ENCODE assay signal across 11 cellular contexts in the genomic region with DNA sequence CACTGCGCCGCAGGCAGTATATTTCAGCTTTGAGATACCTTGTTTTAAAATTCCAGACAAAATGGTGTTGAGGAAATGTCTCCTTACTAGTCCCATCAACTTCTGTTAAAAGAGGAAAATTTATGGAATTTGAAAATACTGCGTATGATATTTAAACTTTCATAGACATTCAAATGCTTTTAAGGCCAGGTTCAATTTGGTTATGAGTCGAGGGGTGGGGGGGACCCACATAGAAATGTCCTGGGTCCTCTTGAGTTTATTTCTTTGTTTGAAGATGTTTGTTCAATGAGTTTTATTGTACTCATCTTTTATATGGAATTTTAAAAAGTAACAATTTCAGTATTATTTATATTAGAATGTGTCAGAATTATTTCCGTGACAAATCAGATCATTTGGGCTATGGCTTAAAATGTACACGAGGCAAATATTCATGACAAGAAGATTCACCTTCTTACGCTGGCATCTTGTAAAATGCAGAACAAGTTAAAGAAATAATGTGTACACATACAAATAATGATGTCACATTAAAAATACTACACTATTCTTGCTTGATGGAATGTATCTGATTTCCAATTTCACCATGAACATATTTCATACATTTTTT. TPM values are rescaled to one million over a fixed set of nuclear protein-coding genes. Genes with fewer than 3 reads are reported as not detected.
DNase-seq lines count a peak whose midpoint lies in the region; ATAC-seq, FAIRE-seq and TF ChIP-seq lines count a peak whose summit lies in the region.
"Had no signal": no experiment of that assay in that cellular context is flagged by ENCODE, and none has a peak within 500 bp of the region (broad histone marks: within the 10 kb centered on the region; RNA-seq: fewer than 3 reads in every experiment).

No MANE protein-coding gene starts in this region.

- no peak for DNase-seq in CD4-positive, alpha-beta T cell
- DNase-seq in GM23338 (ENCODE audit: low spot score) (no peak), GM12878 (ENCODE audit: low read depth, low spot score) (no peak), neural crest cell (ENCODE audit: low read depth, low spot score) (no peak), WTC11 (ENCODE audit: low spot score) (no peak), HAP-1 (ENCODE audit: low spot score in 2 of 2) (no peak)
- DNase-seq: NCI-H1105, NCI-H82, thyroid gland had no signal

- H4K20me1 ChIP-seq in GM23338 (replicated peaks; ENCODE audit: insufficient read depth) (no peaks in the 10 kb centered on the region), GM12878 (ENCODE audit: control insufficient read depth, insufficient read depth) (no peaks in the 10 kb centered on the region)

- POLR2A ChIA-PET in CD4-positive, alpha-beta T cell (lab: Charles Lee) = interaction anchor here (0.6 to 32.3 kb wide), 10 partner anchors 10 to 101 kb away, joined by 3 to 2111 read pairs (median 82); no protein-coding TSS in a partner anchor
- POLR2A ChIA-PET in GM12878 (lab: Charles Lee) = interaction anchor here (1.1 to 12.6 kb wide), 8 partner anchors 7 to 45 kb away, joined by 3 to 165 read pairs (median 8); no protein-coding TSS in a partner anchor
- POLR2A ChIA-PET in WTC11 (lab: Charles Lee) = no interaction called here

- no peaks in the 10 kb centered on the region for H3K79me2 ChIP-seq in GM23338 (replicated peaks; ENCODE audit: insufficient read depth)
- H3K79me2 ChIP-seq in GM12878 (ENCODE audit: control insufficient read depth, insufficient read depth, low read length) = peaks cover 64% of the 10 kb centered on the region

- CTCF ChIA-PET in CD4-positive, alpha-beta T cell (lab: Charles Lee) = interaction anchor here (0.6 to 8.4 kb wide), 8 partner anchors 10 to 100 kb away, joined by 3 to 70 read pairs (median 6); no protein-coding TSS in a partner anchor
- CTCF ChIA-PET in GM12878 (lab: Yijun Ruan, JAX) = interaction anchor here (0.6 to 14.5 kb wide), 15 partner anchors 8 to 855 kb away, joined by 3 to 250 read pairs (median 3); no protein-coding TSS in a partner anchor
- CTCF ChIA-PET in WTC11 (lab: Charles Lee) = no interaction called here

- H3K4me1 ChIP-seq in GM23338 (ENCODE audit: insufficient read depth) (peaks cover 18% of the 10 kb centered on the region), GM12878 (ENCODE audit: control insufficient read depth, insufficient read depth, low read length) (peaks cover 10% of the 10 kb centered on the region), HAP-1 (no peaks in the 10 kb centered on the region)

- no TSS peak for BruUV-seq in GM12878 (replicated peaks; lab: Mats Ljungman, UMichigan)

- RAD21 ChIA-PET in GM12878 (lab: Charles Lee; ENCODE audit: unreplicated experiment) = interaction anchor here (0.7 to 13.0 kb wide), 12 partner anchors 12 to 112 kb away, joined by 3 to 293 read pairs (median 8); no protein-coding TSS in a partner anchor

- intact Hi-C loops in CD4-positive, alpha-beta T cell (cut with DNase I, micrococcal nuclease) = loop anchor here (2.0 kb wide), 8 partner anchors 15 to 157 kb away; no protein-coding TSS in a partner anchor
- intact Hi-C loops in GM12878 (cut with micrococcal nuclease; ENCODE audit: unreplicated experiment) = loop anchor here (1.0 to 5.0 kb wide), 5 partner anchors 35 to 163 kb away; no protein-coding TSS in a partner anchor

- no peaks in the 10 kb centered on the region for H3K9me3 ChIP-seq in CD4-positive, alpha-beta T cell (ENCODE audit: control insufficient read depth, low read length)
- H3K9me3 ChIP-seq in GM12878 (replicated peaks; ENCODE audit: control insufficient read depth, insufficient read depth, low read length) = no peaks in the 10 kb centered on the region
- no peaks in the 10 kb centered on the region for H3K9me3 ChIP-seq in HAP-1
- H3K9me3 ChIP-seq: thyroid gland had no signal

- H3K9me3 Mint-ChIP-seq in CD4-positive, alpha-beta T cell = no peaks in the 10 kb centered on the region
- H3K9me3 Mint-ChIP-seq in GM23338 (peaks cover 7% of the 10 kb centered on the region; the same call in 2 of the 3 replicates), neural crest cell (no peaks in the 10 kb centered on the region), WTC11 (no peaks in the 10 kb centered on the region)

- in situ Hi-C loops in GM12878 (cut with MboI) (no loop called here), HAP-1 (cut with MboI; ENCODE audit: low sequenced_read_pairs) (no loop called here)

- TF ChIP-seq POLR2A in GM12878 (IDR thresholded peaks at IDR 0.05; ENCODE audit: low read depth, low read length) = no peak

- SMC1A ChIA-PET in GM12878 (lab: Charles Lee; ENCODE audit: uncharacterized antibody, unreplicated experiment) = interaction anchor here (0.6 to 12.9 kb wide), 16 partner anchors 8 to 214 kb away, joined by 3 to 356 read pairs (median 10); no protein-coding TSS in a partner anchor

- peak overlapping the region; percentile 50 for H3K9ac ChIP-seq in GM12878 (ENCODE audit: control insufficient read depth, insufficient read depth, low read length)

- no peaks in the 10 kb centered on the region for H3K27me3 Mint-ChIP-seq in CD4-positive, alpha-beta T cell
- peaks cover 40% of the 10 kb centered on the region for H3K27me3 Mint-ChIP-seq in GM23338 (ENCODE audit: insufficient read depth, low read depth, poor library complexity)
- peaks cover 71% of the 10 kb centered on the region for H3K27me3 Mint-ChIP-seq in neural crest cell (ENCODE audit: low read depth)
- H3K27me3 Mint-ChIP-seq in WTC11 (ENCODE audit: low read depth) = peaks cover 60% of the 10 kb centered on the region

- H3K36me3 ChIP-seq in GM23338 (ENCODE audit: insufficient read depth) (no peaks in the 10 kb centered on the region), GM12878 (ENCODE audit: control insufficient read depth in 2 of 2, insufficient read depth in 2 of 2, low read length in 1 of 2) (no peaks in the 10 kb centered on the region), HAP-1 (replicated peaks) (no peaks in the 10 kb centered on the region)
- H3K36me3 ChIP-seq: thyroid gland had no signal

- H3K4me2 ChIP-seq in GM23338 = peak overlapping the region; percentile 79; the same call in 1 of the 2 replicates
- peak overlapping the region; percentile 71 for H3K4me2 ChIP-seq in GM12878 (ENCODE audit: control insufficient read depth, insufficient read depth)

- H3K4me3 ChIP-seq in GM23338 (peak overlapping the region; percentile 68; the same call in 1 of the 2 replicates), GM12878 (peak overlapping the region; percentile 79), HAP-1 (no peak overlapping the region)
- H3K4me3 ChIP-seq: thyroid gland had no signal

- ATAC-seq in CD4-positive, alpha-beta T cell (ENCODE audit: poor library complexity) = no peak
- no peak for ATAC-seq in GM23338
- no peak for ATAC-seq in GM12878
- ATAC-seq in WTC11 = no peak
- no peak for ATAC-seq in HG03097 (IDR thresholded peaks at IDR 0.05; ENCODE audit: low FRiP score, unreplicated experiment)
- no peak for ATAC-seq in HG02759 (IDR thresholded peaks at IDR 0.05; ENCODE audit: unreplicated experiment)

- TF ChIP-seq RAD21 in GM12878 (IDR thresholded peaks at IDR 0.05; ENCODE audit: insufficient read depth, low read depth, low read length) = no peak

- H2AFZ ChIP-seq in GM23338 = no peak overlapping the region
- no peak overlapping the region for H2AFZ ChIP-seq in GM12878 (ENCODE audit: control insufficient read depth, low read depth, low read length)

- no peaks in the 10 kb centered on the region for H3K27me3 ChIP-seq in CD4-positive, alpha-beta T cell (ENCODE audit: control insufficient read depth, insufficient read depth, low read length)
- H3K27me3 ChIP-seq in GM23338 (ENCODE audit: insufficient read depth) (peaks cover 62% of the 10 kb centered on the region), GM12878 (replicated peaks in 1 of 2; ENCODE audit: control insufficient read depth in 2 of 2, insufficient read depth in 2 of 2, low read length in 1 of 2) (no peaks in the 10 kb centered on the region), HAP-1 (ENCODE audit: low read depth) (peaks cover 41% of the 10 kb centered on the region)
- H3K27me3 ChIP-seq: thyroid gland had no signal

- H3F3A ChIP-seq in GM23338 (replicated peaks; ENCODE audit: low read depth) = 0 out of 2 replicates have a peak, but pooled peaks cover 2% of the 10 kb centered on the region

- H3K27ac ChIP-seq in CD4-positive, alpha-beta T cell (ENCODE audit: low read depth, low read length) = peak overlapping the region; percentile 93
- no peak overlapping the region for H3K27ac ChIP-seq in GM23338 (ENCODE audit: low read depth)
- H3K27ac ChIP-seq in GM12878 (ENCODE audit: control insufficient read depth, insufficient read depth) = peak overlapping the region; percentile 67
- H3K27ac ChIP-seq: thyroid gland had no signal

- peak overlapping the region; percentile 100 for H3K4me3 Mint-ChIP-seq in CD4-positive, alpha-beta T cell
- no peak overlapping the region for H3K4me3 Mint-ChIP-seq in GM23338
- peak overlapping the region; percentile 83 for H3K4me3 Mint-ChIP-seq in neural crest cell
- no peak overlapping the region for H3K4me3 Mint-ChIP-seq in WTC11

- H3K9me2 ChIP-seq in GM23338 (ENCODE audit: insufficient read depth) = no peaks in the 10 kb centered on the region

- no peak for FAIRE-seq in GM12878 (lab: Jason Lieb, UNC)

- H3K27ac Mint-ChIP-seq in CD4-positive, alpha-beta T cell = no peak overlapping the region
- no peak overlapping the region for H3K27ac Mint-ChIP-seq in GM23338
- no peak overlapping the region for H3K27ac Mint-ChIP-seq in neural crest cell (ENCODE audit: unreplicated experiment)
- H3K27ac Mint-ChIP-seq in WTC11 = no peak overlapping the region

- peaks cover 63% of the 10 kb centered on the region for H3K4me1 Mint-ChIP-seq in CD4-positive, alpha-beta T cell (ENCODE audit: low read depth)
- H3K4me1 Mint-ChIP-seq in GM23338 (peaks cover 34% of the 10 kb centered on the region), neural crest cell (peaks cover 36% of the 10 kb centered on the region), WTC11 (peaks cover 44% of the 10 kb centered on the region)

- no peak for TF ChIP-seq EP300 in GM12878 (IDR thresholded peaks at IDR 0.05; ENCODE audit: borderline replicate concordance in 1 of 2, control insufficient read depth in 1 of 2, low read depth in 2 of 2, low read length in 2 of 2)

- TF ChIP-seq CTCF in CD4-positive, alpha-beta T cell (IDR thresholded peaks at IDR 0.05) = no peak
- TF ChIP-seq CTCF in GM23338 (conservative IDR thresholded peaks at IDR 0.05; ENCODE audit: low read depth in 2 of 2) = no peak
- no peak for TF ChIP-seq CTCF in GM12878 (IDR thresholded peaks at IDR 0.05 in 2 of 3, conservative IDR thresholded peaks at IDR 0.05 in 1 of 3; ENCODE audit: control insufficient read depth in 2 of 3, extremely low read depth in 1 of 3, insufficient read depth in 1 of 3, low read depth in 3 of 3, low read length in 3 of 3)
- TF ChIP-seq CTCF in neural crest cell (conservative IDR thresholded peaks at IDR 0.05) = no peak
- TF ChIP-seq CTCF in WTC11 (IDR thresholded peaks at IDR 0.05) = no peak

- under 1% methylated on average over 7 of the region's 7 CpGs for WGBS in GM12878 (ENCODE audit: insufficient coverage, insufficient replicate concordance, low lambda C conversion rate, missing lambda C conversion rate)

- H3K36me3 Mint-ChIP-seq in CD4-positive, alpha-beta T cell (ENCODE audit: low read depth) = peaks cover 62% of the 10 kb centered on the region
- peaks cover 6% of the 10 kb centered on the region; the same call in 2 of the 3 replicates for H3K36me3 Mint-ChIP-seq in GM23338 (ENCODE audit: low read depth)
- no peaks in the 10 kb centered on the region for H3K36me3 Mint-ChIP-seq in neural crest cell (ENCODE audit: low read depth)
- H3K36me3 Mint-ChIP-seq in WTC11 = no peaks in the 10 kb centered on the region

RNA-seq across cellular contexts. Expression of gene IKZF1, which starts 1.3 kb away (rescaled TPM):
- 100 to 1,000 TPM; 297 to 300 TPM for total RNA-seq in CD4-positive, alpha-beta T cell
- 0.43 and 1.8 TPM in 2 replicates for total RNA-seq in GM23338 (2014; rRNA removed; shearing (Covaris generic))
- 0.45 and 0.57 TPM in 2 replicates for polyA plus RNA-seq in GM23338 (2016; fragmentation: Nextera tagmentation; extraction: Ambion mirVana)
- 250 and 261 TPM in 2 replicates for total RNA-seq in GM12878 (2013; cell fraction: nucleolus; rRNA removed)
- total RNA-seq in GM12878 (2014; rRNA removed) = 101 and 104 TPM in 2 replicates
- 69.5 and 70.2 TPM in 2 replicates for total RNA-seq in GM12878 (2014; rRNA removed; fragmentation: Illumina TruSeq; extraction: Trizol)
- 125 and 131 TPM in 2 replicates for total RNA-seq in GM12878 (2021)
- 23.9 TPM for polyA plus RNA-seq in GM12878 (2011; ENCODE audit: low read depth)
- 58.5 and 61.7 TPM in 2 replicates for polyA plus RNA-seq in GM12878 (2011; rRNA removed)
- 60.4 and 68.7 TPM in 2 replicates for polyA plus RNA-seq in GM12878 (2011; cell fraction: cytosol; rRNA removed)
- polyA plus RNA-seq in GM12878 (2011; cell fraction: nucleus; rRNA removed) = 76.4 and 80.1 TPM in 2 replicates
- polyA plus RNA-seq in GM12878 (2012) = 30.9 and 31.5 TPM in 2 replicates
- polyA plus RNA-seq in GM12878 (2014; fragmentation: Illumina TruSeq; extraction: Trizol) = 73.0 and 73.8 TPM in 2 replicates
- polyA plus RNA-seq in GM12878 (2014; fragmentation: Nextera tagmentation; extraction: Ambion mirVana) = 10 to 100 TPM; 27.2 to 29.8 TPM
- 60.3 and 64.2 TPM in 2 replicates for polyA plus RNA-seq in GM12878 (2014; rRNA removed)
- polyA plus RNA-seq in GM12878 (2016; fragmentation: Nextera tagmentation; extraction: Ambion mirVana) = 10 to 100 TPM; 82.5 to 95.3 TPM
- polyA minus RNA-seq in GM12878 (2011; rRNA and poly(A)+ RNA removed) = 133 and 138 TPM in 2 replicates
- polyA minus RNA-seq in GM12878 (2011; cell fraction: cytosol; rRNA and poly(A)+ RNA removed) = 59.5 and 62.5 TPM in 2 replicates
- 108 and 193 TPM in 2 replicates for polyA minus RNA-seq in GM12878 (2011; cell fraction: nucleus; rRNA and poly(A)+ RNA removed)
- total RNA-seq in neural crest cell = 5.9 and 8.5 TPM in 2 replicates
- total RNA-seq in WTC11 (2021) = 1.9 to 2.4 TPM (median 2.3 TPM) in 3 replicates

Comparison
In these comparisons a context has a peak if more than half of its experiments do, and no peak if none do; other contexts are left out.
1. H3K4me3 Mint-ChIP-seq: peak in CD4-positive, alpha-beta T cell (single experiment) and neural crest cell (single experiment); none in GM23338 (single experiment) and WTC11 (single experiment).